Comparison of ENCODE assay signal across 17 cellular contexts in genomic region chr2:20724500-20725053, GRCh38. TPM values are rescaled to one million over a fixed set of nuclear protein-coding genes. Genes with fewer than 3 reads are reported as not detected.
DNase-seq lines count a peak whose midpoint lies in the region; ATAC-seq, FAIRE-seq and TF ChIP-seq lines count a peak whose summit lies in the region.
"Had no signal": no experiment of that assay in that cellular context is flagged by ENCODE, and none has a peak within 500 bp of the region (broad histone marks: within the 10 kb centered on the region; RNA-seq: fewer than 3 reads in every experiment).

No MANE protein-coding gene starts in this region.

- no peaks in the 10 kb centered on the region for H3K27me3 Mint-ChIP-seq in memory B cell
- no peaks in the 10 kb centered on the region for H3K27me3 Mint-ChIP-seq in stimulated activated naive CD8-positive, alpha-beta T cell treated with anti-CD3 and anti-CD28 coated beads, Interleukin-15, amount 100 ng/mL, for 72 hours

- no peak overlapping the region for H2BK120ac ChIP-seq in IMR-90 (ENCODE audit: low read depth, low read length)

- H3K23ac ChIP-seq in IMR-90 (ENCODE audit: low read depth, low read length) = no peak overlapping the region

- peaks cover 14% of the 10 kb centered on the region for H3K36me3 Mint-ChIP-seq in memory B cell

- peaks cover 6% of the 10 kb centered on the region for H3K4me1 ChIP-seq in IMR-90 (ENCODE audit: control insufficient read depth, insufficient read depth, low read length)

- H2BK5ac ChIP-seq in IMR-90 (ENCODE audit: low read depth, low read length, poor library complexity, severe bottlenecking) = no peak overlapping the region

- no peak overlapping the region for H3K18ac ChIP-seq in IMR-90 (ENCODE audit: low read depth, low read length)

- H3K4me2 ChIP-seq in IMR-90 (ENCODE audit: low read depth, low read length) = no peak overlapping the region
- H3K4me2 ChIP-seq: A549 had no signal

- no peak for TF ChIP-seq POLR2A in IMR-90 (IDR thresholded peaks at IDR 0.05; ENCODE audit: low read depth, low read length)

- no peak overlapping the region for H3K27ac ChIP-seq in IMR-90 (ENCODE audit: insufficient read depth, low read length)
- H3K27ac ChIP-seq: A549, GM23248 had no signal

- no peak overlapping the region for H2AK9ac ChIP-seq in IMR-90 (replicated peaks; ENCODE audit: low read depth, low read length, poor library complexity)

- no peak overlapping the region for H3K4me3 ChIP-seq in IMR-90 (ENCODE audit: insufficient read depth, low read depth, low read length)
- H3K4me3 ChIP-seq: A549, GM23248 had no signal

- H3K9me3 ChIP-seq in IMR-90 (ENCODE audit: control insufficient read depth, insufficient read depth, low read length) = no peaks in the 10 kb centered on the region
- H3K9me3 ChIP-seq: A549, Caco-2 had no signal

- no peaks in the 10 kb centered on the region for H3K9me3 Mint-ChIP-seq in memory B cell
- peaks cover 6 to 12% of the 10 kb centered on the region in 2 donors for H3K9me3 Mint-ChIP-seq in stimulated activated naive CD8-positive, alpha-beta T cell treated with anti-CD3 and anti-CD28 coated beads, Interleukin-15, amount 100 ng/mL, for 72 hours

- in situ Hi-C loops in IMR-90 (cut with MboI; ENCODE audit: low sequenced_read_pairs) = no loop called here

- H4K20me1 ChIP-seq in IMR-90 (ENCODE audit: insufficient read depth, low read length) = no peaks in the 10 kb centered on the region

- CTCF ChIA-PET in IMR-90 (lab: Yijun Ruan, JAX) = no interaction called here

- POLR2A ChIA-PET in IMR-90 (lab: Charles Lee; ENCODE audit: unreplicated experiment) = no interaction called here

- H3K9me1 ChIP-seq in IMR-90 (ENCODE audit: insufficient read depth, low read length) = no peaks in the 10 kb centered on the region; the same call in 1 of the 2 replicates

- intact Hi-C loops in IMR-90 (cut with micrococcal nuclease) = no loop called here

- BruUV-seq in IMR-90 (replicated peaks; lab: Mats Ljungman, UMichigan) = no TSS peak

- H3K14ac ChIP-seq in IMR-90 (replicated peaks; ENCODE audit: low read depth, low read length) = no peak overlapping the region

- H3K4me1 Mint-ChIP-seq in memory B cell = peaks cover 7% of the 10 kb centered on the region
- H3K4me1 Mint-ChIP-seq in stimulated activated naive CD8-positive, alpha-beta T cell treated with anti-CD3 and anti-CD28 coated beads, Interleukin-15, amount 100 ng/mL, for 72 hours = no peaks in the 10 kb centered on the region

- whole genome bisulfite sequencing in IMR-90 (ENCODE audit: extremely low coverage in 2 of 2, insufficient read length in 1 of 2), 2 experiments = 100% methylated on average over 1 of the region's 3 CpGs; no CpG with 5 or more reads in 1 of the 2 experiments

- FAIRE-seq in HTR-8/SVneo (lab: Jason Lieb, UNC) = peak; percentile 9
- FAIRE-seq: A549, H54 had no signal

- no peak for TF ChIP-seq CTCF in IMR-90 (conservative IDR thresholded peaks at IDR 0.05; ENCODE audit: low read depth, low read length)

- TF ChIP-seq RAD21 in IMR-90 (IDR thresholded peaks at IDR 0.05; ENCODE audit: low read length) = no peak

- H3K36me3 ChIP-seq in IMR-90 (ENCODE audit: control insufficient read depth, insufficient read depth, low read length) = peaks cover 2% of the 10 kb centered on the region; the same call in 1 of the 2 replicates

- H2BK15ac ChIP-seq in IMR-90 (ENCODE audit: low read depth, low read length) = no peak overlapping the region

- no peaks in the 10 kb centered on the region for H3K27me3 ChIP-seq in IMR-90 (ENCODE audit: control insufficient read depth, insufficient read depth, low read length)

- no peaks in the 10 kb centered on the region; a peak in 1 of 4 replicates for H3K79me1 ChIP-seq in IMR-90 (ENCODE audit: low read depth in 1 of 2, low read length in 2 of 2)

- H3K4me3 Mint-ChIP-seq in memory B cell = no peak overlapping the region
- no peak overlapping the region for H3K4me3 Mint-ChIP-seq in stimulated activated naive CD8-positive, alpha-beta T cell treated with anti-CD3 and anti-CD28 coated beads, Interleukin-15, amount 100 ng/mL, for 72 hours
- H3K4me3 Mint-ChIP-seq: CD14-positive monocyte; CD8-positive, alpha-beta T cell had no signal

- DNase-seq in HTR-8/SVneo (ENCODE audit: insufficient read length, low spot score) = no peak
- no peak for DNase-seq in IMR-90
- no peak for DNase-seq in memory B cell (ENCODE audit: low spot score in 2 of 2)
- DNase-seq in stimulated activated naive CD8-positive, alpha-beta T cell treated with anti-CD3 and anti-CD28 coated beads, Interleukin-15, amount 100 ng/mL, for 72 hours = no peak
- DNase-seq in effector CD4-positive, alpha-beta T cell = no peak
- no peak for DNase-seq in stimulated activated CD4-positive, alpha-beta T cell treated with anti-CD3 and anti-CD28 coated beads, Interleukin-4, amount 100 ng/mL, for 4 hours
- DNase-seq: Caco-2; CD8-positive, alpha-beta T cell; DMS53; GF-D8; GM23248 had no signal

- no peak overlapping the region for H2BK20ac ChIP-seq in IMR-90 (ENCODE audit: low read depth, low read length)

- no peak overlapping the region for H4K91ac ChIP-seq in IMR-90 (ENCODE audit: insufficient read depth, low read depth, low read length)

- no peak overlapping the region for H2AFZ ChIP-seq in IMR-90 (replicated peaks; ENCODE audit: low read length, poor library complexity)
- H2AFZ ChIP-seq: GM23248 had no signal

- H3K27ac Mint-ChIP-seq in memory B cell = peak overlapping the region; percentile 7
- peak overlapping the region in 1 of 2 donors; percentile 30 for H3K27ac Mint-ChIP-seq in stimulated activated naive CD8-positive, alpha-beta T cell treated with anti-CD3 and anti-CD28 coated beads, Interleukin-15, amount 100 ng/mL, for 72 hours
- H3K27ac Mint-ChIP-seq: CD14-positive monocyte; CD8-positive, alpha-beta T cell had no signal

- H3K9ac ChIP-seq in IMR-90 (ENCODE audit: low read depth, low read length) = no peak overlapping the region
- H3K9ac ChIP-seq: GM23248 had no signal

- dilution Hi-C loops in IMR-90 (cut with HindIII; ENCODE audit: low sequenced_read_pairs, unreplicated experiment) = no loop called here

- H4K8ac ChIP-seq in IMR-90 (ENCODE audit: low read depth in 2 of 2, low read length in 2 of 2) = no peak overlapping the region

- ATAC-seq in IMR-90 (ENCODE audit: low read depth) = no peak
- ATAC-seq in memory B cell (ENCODE audit: low read depth) = no peak
- ATAC-seq in stimulated activated naive CD8-positive, alpha-beta T cell treated with anti-CD3 and anti-CD28 coated beads, Interleukin-15, amount 100 ng/mL, for 72 hours = peak; percentile 54
- no peak for ATAC-seq in GM21423 (IDR thresholded peaks at IDR 0.05; ENCODE audit: unreplicated experiment)
- ATAC-seq: A549; CD8-positive, alpha-beta T cell; HCT116 had no signal

- no peak overlapping the region for H4K5ac ChIP-seq in IMR-90 (ENCODE audit: low read depth, low read length)

- peak overlapping the region; percentile 35; the same call in 1 of the 2 replicates for H3K4ac ChIP-seq in IMR-90 (ENCODE audit: low read depth, low read length)

- no peak overlapping the region for H3K56ac ChIP-seq in IMR-90 (ENCODE audit: extremely low read depth, insufficient read depth, low read length)

- H2AK5ac ChIP-seq in IMR-90 (ENCODE audit: low read depth, low read length) = no peak overlapping the region

TF ChIP-seq in IMR-90, 13 proteins besides CTCF, POLR2A, EP300 and RAD21:
- no peak for TF ChIP-seq CHD1 (IDR thresholded peaks at IDR 0.05; ENCODE audit: low read depth, low read length)
- no peak for TF ChIP-seq MAZ (IDR thresholded peaks at IDR 0.05; ENCODE audit: borderline replicate concordance, low read depth, low read length)
- no peak for TF ChIP-seq RCOR1 (IDR thresholded peaks at IDR 0.05; ENCODE audit: insufficient replicate concordance, low read length)
- TF ChIP-seq ELK1 (IDR thresholded peaks at IDR 0.05; ENCODE audit: borderline replicate concordance, low read depth, low read length) = no peak
- TF ChIP-seq USF2 (IDR thresholded peaks at IDR 0.05; ENCODE audit: low read depth, low read length) = no peak
- no peak for TF ChIP-seq NFE2L2 (IDR thresholded peaks at IDR 0.05; ENCODE audit: low read depth, low read length)
- TF ChIP-seq SMC3 (IDR thresholded peaks at IDR 0.05; ENCODE audit: low read depth, low read length) = no peak
- no peak for TF ChIP-seq CEBPB (IDR thresholded peaks at IDR 0.05; ENCODE audit: low read depth, low read length)
- TF ChIP-seq MAFK (IDR thresholded peaks at IDR 0.05; ENCODE audit: low read depth, low read length) = no peak
- TF ChIP-seq BHLHE40 (IDR thresholded peaks at IDR 0.05; ENCODE audit: low read depth, low read length) = no peak
- TF ChIP-seq RFX5 (IDR thresholded peaks at IDR 0.05; ENCODE audit: low read depth, low read length) = no peak
- no peak for TF ChIP-seq MXI1 (IDR thresholded peaks at IDR 0.05; ENCODE audit: borderline replicate concordance, low read depth, low read length)
- no peak for TF ChIP-seq FOS (IDR thresholded peaks at IDR 0.05; ENCODE audit: low read depth, low read length)

RNA-seq across cellular contexts. Expression of gene GDF7, which starts 57.6 kb away (rescaled TPM):
- total RNA-seq in IMR-90 (2012; rRNA removed) = under 0.01 TPM in 2 replicates
- 0.02 TPM in 1 of 2 replicates, not detected in the other for polyA plus RNA-seq in IMR-90 (2012; rRNA removed)
- polyA plus RNA-seq in IMR-90 (2012; cell fraction: cytosol; rRNA removed) = under 0.01 and 0.01 TPM in 2 replicates
- polyA plus RNA-seq in IMR-90 (2012; cell fraction: nucleus; rRNA removed; ENCODE audit: low replicate concordance) = 0.03 and 0.10 TPM in 2 replicates
- total RNA-seq: GM23248, HT-29 had no signal
- polyA plus RNA-seq: CD14-positive monocyte had no signal
